ENCODE assay signal across 7 cellular contexts in genomic region chr22:28882545-28882877, GRCh38. TPM values are rescaled to one million over a fixed set of nuclear protein-coding genes. Genes with fewer than 3 reads are reported as not detected.
DNase-seq lines count a peak whose midpoint lies in the region; ATAC-seq and TF ChIP-seq lines count a peak whose summit lies in the region.

No MANE protein-coding gene starts in this region.

- peaks cover 19 to 24% of the 10 kb centered on the region in 2 experiments for H3K4me1 ChIP-seq in HCT116 (ENCODE audit: control insufficient read depth in 1 of 2, insufficient read depth in 2 of 2, low read length in 2 of 2)
- peaks cover 14 to 17% of the 10 kb centered on the region in 2 experiments; a peak in 3 of 4 replicates for H3K4me1 ChIP-seq in SK-N-SH (ENCODE audit: control insufficient read depth in 1 of 2, insufficient read depth in 2 of 2, low read depth in 1 of 2, low read length in 1 of 2)

- H3K9me3 ChIP-seq in HCT116 (ENCODE audit: control insufficient read depth in 1 of 2, insufficient read depth in 1 of 2, low read depth in 1 of 2, low read length in 2 of 2) (no peaks in the 10 kb centered on the region), SK-N-SH (no peaks in the 10 kb centered on the region), neural cell (ENCODE audit: low read length) (no peaks in the 10 kb centered on the region)

- peak overlapping the region; percentile 72 for H3K9ac ChIP-seq in HCT116 (ENCODE audit: low read length)
- peak overlapping the region; percentile 75; the same call in 1 of the 2 replicates for H3K9ac ChIP-seq in SK-N-SH
- H3K9ac ChIP-seq in neural cell (ENCODE audit: low read length) = no peak overlapping the region

- H2AFZ ChIP-seq in HCT116 (ENCODE audit: low read depth, low read length, poor library complexity, severe bottlenecking) = peak overlapping the region; percentile 8
- peak overlapping the region; percentile 99 for H2AFZ ChIP-seq in SK-N-SH (ENCODE audit: low read depth)
- peak overlapping the region; percentile 49 for H2AFZ ChIP-seq in neural cell (ENCODE audit: low read depth, low read length)

- BruUV-seq in HCT116 (replicated peaks; lab: Mats Ljungman, UMichigan) = TSS peak; percentile 97

- intact Hi-C loops in HCT116 (cut with micrococcal nuclease) = no loop called here

- H3K9me2 ChIP-seq in HCT116 (ENCODE audit: insufficient read depth) = no peaks in the 10 kb centered on the region
- H3K9me2 ChIP-seq in SK-N-SH = no peaks in the 10 kb centered on the region
- no peaks in the 10 kb centered on the region for H3K9me2 ChIP-seq in neural cell (ENCODE audit: insufficient read depth, low read length)

- CTCF ChIA-PET in HCT116 (lab: Charles Lee) (interaction anchor here (1.4 kb wide), 2 partner anchors 17 to 27 kb away, joined by 3 to 4 read pairs; no protein-coding TSS in a partner anchor), SK-N-SH (lab: Yijun Ruan, JAX) (interaction anchor here (0.7 to 1.3 kb wide), 6 partner anchors 9 to 282 kb away, joined by 3 to 7 read pairs (median 4); no protein-coding TSS in a partner anchor)

- TF ChIP-seq RAD21 in HCT116 (IDR thresholded peaks at IDR 0.05; ENCODE audit: low read depth) (no peak), SK-N-SH (IDR thresholded peaks at IDR 0.05; ENCODE audit: low read length) (no peak), neural cell (conservative IDR thresholded peaks at IDR 0.05) (no peak)

- H4K20me1 ChIP-seq in HCT116 (ENCODE audit: insufficient read depth) (peaks cover 5% of the 10 kb centered on the region; the same call in 1 of the 2 replicates), SK-N-SH (ENCODE audit: insufficient read depth) (peaks cover 32% of the 10 kb centered on the region), neural cell (ENCODE audit: insufficient read depth) (peaks cover 3% of the 10 kb centered on the region)

- H3K4me3 ChIP-seq in HCT116 (replicated peaks in 1 of 2; ENCODE audit: low read depth in 1 of 2, low read length in 2 of 2) = peak overlapping the region; percentile 56 to 63
- H3K4me3 ChIP-seq in SK-N-SH (ENCODE audit: low read depth in 2 of 2, low read length in 1 of 2) = peak overlapping the region; percentile 60 to 86
- peak overlapping the region; percentile 80 for H3K4me3 ChIP-seq in epithelial cell of proximal tubule (ENCODE audit: low read depth, low read length)
- peak overlapping the region; percentile 66 for H3K4me3 ChIP-seq in neural cell (ENCODE audit: low read length)

- H3K4me2 ChIP-seq in HCT116 (ENCODE audit: low read length) (peak overlapping the region; percentile 96), SK-N-SH (peak overlapping the region; percentile 84), neural cell (ENCODE audit: low read length) (no peak overlapping the region)

- WGBS in SK-N-SH (ENCODE audit: low lambda C conversion rate) = 58% methylated on average over 5 of the region's 5 CpGs

- no peak for TF ChIP-seq CTCF in HCT116 (IDR thresholded peaks at IDR 0.05 in 2 of 3, conservative IDR thresholded peaks at IDR 0.05 in 1 of 3; ENCODE audit: borderline replicate concordance in 1 of 3, insufficient read depth in 1 of 3, low read depth in 2 of 3, low read length in 2 of 3)
- TF ChIP-seq CTCF in SK-N-SH (IDR thresholded peaks at IDR 0.05) = no peak
- TF ChIP-seq CTCF in epithelial cell of proximal tubule (conservative IDR thresholded peaks at IDR 0.05; ENCODE audit: low read depth, low read length) = no peak
- no peak for TF ChIP-seq CTCF in neural cell (IDR thresholded peaks at IDR 0.05; ENCODE audit: poor library complexity, severe bottlenecking)

- peak; percentile 14 for ATAC-seq in HCT116
- ATAC-seq in HG03439 (IDR thresholded peaks at IDR 0.05; ENCODE audit: unreplicated experiment) = no peak

- H3K27ac ChIP-seq in HCT116 (ENCODE audit: low read depth, low read length) = peak overlapping the region; percentile 71
- H3K27ac ChIP-seq in SK-N-SH (ENCODE audit: low read depth in 2 of 2, low read length in 1 of 2) = peak overlapping the region; percentile 40 to 60; a peak in 3 of 4 replicates
- no peak overlapping the region for H3K27ac ChIP-seq in neural cell (ENCODE audit: low read length)

- TF ChIP-seq EP300 in SK-N-SH (IDR thresholded peaks at IDR 0.05; ENCODE audit: borderline replicate concordance in 1 of 2, low read depth in 1 of 2, low read length in 1 of 2) (no peak), neural cell (conservative IDR thresholded peaks at IDR 0.05; ENCODE audit: poor library complexity, severe bottlenecking) (no peak)

- RAD21 ChIA-PET in HCT116 (lab: Charles Lee; ENCODE audit: low non-redundant PET in 1 of 2, low total read pairs in 2 of 2, uncharacterized antibody in 2 of 2, unreplicated experiment in 2 of 2) = interaction anchor here in 1 of 2 experiments (0.7 to 1.4 kb wide), 2 partner anchors 9 to 149 kb away, joined by 4 to 5 read pairs; no protein-coding TSS in a partner anchor

- H3K27me3 ChIP-seq in HCT116 (ENCODE audit: insufficient read depth, low read length) (no peaks in the 10 kb centered on the region), SK-N-SH (ENCODE audit: insufficient read depth) (no peaks in the 10 kb centered on the region), neural cell (ENCODE audit: insufficient read depth, low read depth, low read length) (no peaks in the 10 kb centered on the region)

- no peaks in the 10 kb centered on the region for H3K36me3 ChIP-seq in HCT116 (ENCODE audit: control insufficient read depth in 1 of 2, insufficient read depth in 2 of 2, low read length in 2 of 2)
- no peaks in the 10 kb centered on the region for H3K36me3 ChIP-seq in SK-N-SH (replicated peaks in 1 of 2; ENCODE audit: control insufficient read depth in 1 of 2, insufficient read depth in 2 of 2, low read length in 1 of 2)
- no peaks in the 10 kb centered on the region for H3K36me3 ChIP-seq in neural cell (ENCODE audit: insufficient read depth, low read length)

- POLR2A ChIA-PET in HCT116 (lab: Charles Lee) = interaction anchor here (0.9 to 1.7 kb wide), 2 partner anchors 11 to 42 kb away, joined by 3 to 5 read pairs; no protein-coding TSS in a partner anchor
- POLR2A ChIA-PET in SK-N-SH (lab: Yijun Ruan, JAX) = interaction anchor here (1.0 kb wide), 1 partner anchor 148 kb away, joined by 3 read pairs; no protein-coding TSS in a partner anchor

- TF ChIP-seq POLR2A in HCT116 (IDR thresholded peaks at IDR 0.05; ENCODE audit: borderline replicate concordance, extremely low read depth, insufficient read depth, insufficient read length) = peak; percentile 23

- peaks cover 34% of the 10 kb centered on the region for H3K79me2 ChIP-seq in HCT116 (ENCODE audit: insufficient read depth, low read length)
- H3K79me2 ChIP-seq in SK-N-SH (ENCODE audit: insufficient read depth) = peaks cover 33% of the 10 kb centered on the region
- H3K79me2 ChIP-seq in neural cell (replicated peaks; ENCODE audit: insufficient read depth, low read length) = peaks cover 9% of the 10 kb centered on the region

- DNase-seq in HCT116 (ENCODE audit: low read depth, low spot score) (peak; percentile 8), SK-N-SH (peak; percentile 30), epithelial cell of proximal tubule (ENCODE audit: low read depth) (no peak), epidermal melanocyte (ENCODE audit: insufficient read length, low spot score) (no peak), KG1 (lab: John Stamatoyannopoulos, UW) (no peak)

- peaks cover 5% of the 10 kb centered on the region for H3F3A ChIP-seq in SK-N-SH (replicated peaks; ENCODE audit: insufficient read depth)
- no peaks in the 10 kb centered on the region for H3F3A ChIP-seq in neural cell (ENCODE audit: insufficient read depth, low read length, poor library complexity, severe bottlenecking)

TF ChIP-seq in HCT116, 20 proteins besides CTCF, POLR2A, EP300 and RAD21 (continues in another document):
- TF ChIP-seq JUND (IDR thresholded peaks at IDR 0.05) = no peak
- TF ChIP-seq MAX (IDR thresholded peaks at IDR 0.05) = peak; percentile 62
- TF ChIP-seq TCF7L2 (IDR thresholded peaks at IDR 0.05; ENCODE audit: borderline replicate concordance, extremely low read depth, insufficient read depth, insufficient read length) = no peak

TF ChIP-seq in SK-N-SH, 30 proteins besides CTCF, POLR2A, EP300 and RAD21:
- TF ChIP-seq TCF12 (IDR thresholded peaks at IDR 0.05) = no peak
- TF ChIP-seq MXI1 (IDR thresholded peaks at IDR 0.05; ENCODE audit: low read depth, low read length) = peak; percentile 78

TF ChIP-seq in neural cell, 6 proteins besides CTCF, POLR2A, EP300 and RAD21 (continues in another document):
- no peak for TF ChIP-seq TAF1 (IDR thresholded peaks at IDR 0.05; ENCODE audit: low read depth)
- TF ChIP-seq EZH2 (IDR thresholded peaks at IDR 0.05; ENCODE audit: borderline replicate concordance, insufficient read depth, low read length, poor library complexity, severe bottlenecking) = no peak
- TF ChIP-seq SMC3 (conservative IDR thresholded peaks at IDR 0.05; ENCODE audit: poor library complexity) = no peak
- no peak for TF ChIP-seq POLR2AphosphoS5 (IDR thresholded peaks at IDR 0.05)
- TF ChIP-seq MXI1 (conservative IDR thresholded peaks at IDR 0.05; ENCODE audit: poor library complexity, severe bottlenecking) = peak; percentile 15

RNA-seq across cellular contexts. Expression of gene ZNRF3, which starts 0.9 kb away (rescaled TPM):
- total RNA-seq in HCT116 (2021; ENCODE audit: unreplicated experiment) (12.2 TPM), epithelial cell of proximal tubule (12.2 and 15.6 TPM in 2 replicates)
- 6.4 and 6.7 TPM in 2 replicates for polyA plus RNA-seq in HCT116 (2012)
- polyA plus RNA-seq in SK-N-SH (2012; rRNA removed) (2.9 and 4.2 TPM in 2 replicates), neural cell (2.6 and 2.9 TPM in 2 replicates)
- polyA plus RNA-seq in SK-N-SH (2012; cell fraction: cytosol; rRNA removed) = 3.2 and 3.9 TPM in 2 replicates
- polyA plus RNA-seq in SK-N-SH (2012; cell fraction: nucleus; rRNA removed) = 4.7 and 4.8 TPM in 2 replicates
- polyA minus RNA-seq in neural cell = 7.3 TPM in 2 replicates

Comparison
In these comparisons a context has a peak if more than half of its experiments do, and no peak if none do; other contexts are left out.
1. DNase-seq: peak in HCT116 (single experiment) and SK-N-SH (single experiment); none in epithelial cell of proximal tubule (single experiment), epidermal melanocyte (single experiment) and KG1 (single experiment).
2. H2AFZ ChIP-seq: peak in every context shown above with its lines; median percentile 99 in SK-N-SH; 49 in neural cell; 8 in HCT116.
3. Of the 11 proteins assayed by ChIP-seq in both SK-N-SH and HCT116: peak only in SK-N-SH: none; only in HCT116: MAX; in both: none; in neither: 10.
4. Peak in every context shown above with its lines, with median percentiles within 50 percentile points of each other: H3K4me3 ChIP-seq.